In genomic region chr3:126749547-126749875, GRCh38 we compare ENCODE assay signal across 28 cellular contexts.
"Had no signal": no experiment of that assay in that cellular context is flagged by ENCODE, and none has a peak within 500 bp of the region (broad histone marks: within the 10 kb centered on the region; RNA-seq: fewer than 3 reads in every experiment).

No MANE protein-coding gene starts in this region.

- H3K4me3 ChIP-seq: ascending aorta, breast epithelium, coronary artery, dorsolateral prefrontal cortex had no signal

- H3K36me3 ChIP-seq: ascending aorta, breast epithelium, WERI-Rb-1 had no signal

- ATAC-seq: activated CD4-positive, CD25-positive, alpha-beta regulatory T cell treated with anti-CD3 and anti-CD28 coated beads, Interleukin-2, amount 50 U/mL, for 24 hours; activated CD8-positive, alpha-beta T cell treated with anti-CD3 and anti-CD28 coated beads for 36 hours; activated naive CD4-positive, alpha-beta T cell treated with anti-CD3 and anti-CD28 coated beads, Interleukin-2, amount 50 U/mL, for 72 hours; esophagus mucosa; T-helper 17 cell had no signal

- H3K4me1 ChIP-seq: breast epithelium had no signal

- H3K9me3 ChIP-seq: ascending aorta, breast epithelium had no signal

- H3K27me3 ChIP-seq: ascending aorta, breast epithelium, dorsolateral prefrontal cortex had no signal

- FAIRE-seq: frontal cortex had no signal

- H3K27ac ChIP-seq: ascending aorta, coronary artery, dorsolateral prefrontal cortex had no signal

- DNase-seq: activated B cell treated with CpG ODN at 0.5 μM for 24 hours; activated CD4-positive, alpha-beta T cell treated with anti-CD3 and anti-CD28 coated beads for 48 hours; activated CD4-positive, alpha-beta T cell treated with anti-CD3 and anti-CD28 coated beads, Interleukin-2, amount 50 U/mL, for 1 hour; activated CD4-positive, alpha-beta T cell treated with anti-CD3 and anti-CD28 coated beads, Interleukin-2, amount 50 U/mL, for 48 hours; activated CD8-positive, alpha-beta memory T cell treated with anti-CD3 and anti-CD28 coated beads for 24 hours; activated CD8-positive, alpha-beta T cell treated with anti-CD3 and anti-CD28 coated beads for 36 hours; activated gamma-delta T cell; activated naive CD4-positive, alpha-beta T cell; activated naive CD4-positive, alpha-beta T cell treated with anti-CD3 and anti-CD28 coated beads, Interleukin-2, amount 10 ng/mL, durations not matched to agents 7 days and 5 days; activated naive CD8-positive, alpha-beta T cell treated with anti-CD3 and anti-CD28 coated beads, Interleukin-2, amount 10 ng/mL, durations not matched to agents 7 days and 5 days; activated T-cell treated with anti-CD3 and anti-CD28 coated beads, Interleukin-2, amount 50 U/mL, for 1 hour; activated T-cell treated with anti-CD3 and anti-CD28 coated beads, Interleukin-2, amount 50 U/mL, for 48 hours; dorsolateral prefrontal cortex; effector memory CD4-positive, alpha-beta T cell; endodermal cell; foreskin fibroblast; head of caudate nucleus; T-helper 1 cell; T-helper 17 cell; T1000; WERI-Rb-1 had no signal
